Comparison of ENCODE assay signal across 8 cellular contexts in the genomic region with DNA sequence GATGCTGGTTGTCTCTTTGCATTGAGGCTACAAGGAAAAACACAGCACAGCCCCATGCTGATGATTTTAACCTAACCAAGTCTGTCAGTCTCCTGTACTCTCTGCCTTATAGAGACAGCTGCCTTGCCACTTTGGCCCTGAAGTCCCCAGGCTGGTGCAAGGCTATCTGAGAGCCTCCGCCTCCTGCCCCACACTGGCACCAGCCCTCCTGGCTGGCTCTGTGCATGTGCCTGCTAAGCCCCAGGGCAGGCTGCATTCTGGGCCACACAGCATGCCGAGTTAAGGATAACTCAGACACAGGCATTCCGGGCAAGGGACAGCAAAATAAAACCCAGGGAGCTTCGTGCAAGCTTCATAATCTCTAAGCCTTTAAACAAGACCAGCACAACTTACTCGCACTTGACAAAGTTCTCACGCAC. TPM values are rescaled to one million over a fixed set of nuclear protein-coding genes. Genes with fewer than 3 reads are reported as not detected.
A peak's percentile ranks its signal among the peaks of the same experiment; 100 is the strongest.
DNase-seq lines count a peak whose midpoint lies in the region; ATAC-seq, FAIRE-seq and TF ChIP-seq lines count a peak whose summit lies in the region.

No MANE protein-coding gene starts in this region.

- peak overlapping the region; percentile 97 for H3K27ac Mint-ChIP-seq in activated B cell treated with CpG ODN at 0.5 μM for 24 hours

- H3K4me1 Mint-ChIP-seq in activated B cell treated with CpG ODN at 0.5 μM for 24 hours, result peaks cover 89% of the 10 kb centered on the region

- peaks cover 40% of the 10 kb centered on the region for H3K4me1 ChIP-seq in A549
- peaks cover 27 to 47% of the 10 kb centered on the region in 2 experiments for H3K4me1 ChIP-seq in HCT116 (ENCODE audit: control insufficient read depth in 1 of 2, insufficient read depth in 2 of 2, low read length in 2 of 2)
- peaks cover 31% of the 10 kb centered on the region for H3K4me1 ChIP-seq in foreskin keratinocyte
- peaks cover 0 to 68% (median 27%) of the 10 kb centered on the region in 4 donors for H3K4me1 ChIP-seq in tibial artery

- no peak for TF ChIP-seq EP300 in A549 (IDR thresholded peaks at IDR 0.05)

- DNase-seq in A549 (ENCODE audit: low read depth in 1 of 2, low spot score in 1 of 2) (peak in 1 of 2 experiments; percentile 7), HCT116 (ENCODE audit: low read depth, low spot score) (no peak), activated B cell treated with CpG ODN at 0.5 μM for 24 hours (no peak), foreskin keratinocyte (no peak), tibial artery (no peak), D721Med (ENCODE audit: insufficient read length, low spot score) (no peak), DMS114 treated with DMSO at 0.1 percent for 48 hours (lab: John Stamatoyannopoulos, UW; ENCODE audit: unreplicated experiment) (no peak), NCI-H446 (lab: John Stamatoyannopoulos, UW) (no peak)

- no peaks in the 10 kb centered on the region for H3K27me3 ChIP-seq in HCT116 (ENCODE audit: insufficient read depth, low read length)
- H3K27me3 ChIP-seq in foreskin keratinocyte, result no peaks in the 10 kb centered on the region
- H3K27me3 ChIP-seq in tibial artery, result no peaks in the 10 kb centered on the region

- CTCF ChIA-PET in A549 (lab: Yijun Ruan, JAX) (interaction anchor here (1.4 to 2.0 kb wide), 4 partner anchors 158 to 980 kb away, joined by 3 to 6 read pairs (median 5); no protein-coding TSS in a partner anchor), HCT116 (lab: Charles Lee) (interaction anchor here (0.9 to 1.4 kb wide), 3 partner anchors 303 to 352 kb away, joined by 3 to 7 read pairs (median 6); no protein-coding TSS in a partner anchor), activated B cell treated with CpG ODN at 0.5 μM for 24 hours (lab: Charles Lee) (interaction anchor here (0.9 to 4.7 kb wide), 10 partner anchors 19 to 352 kb away, joined by 3 to 39 read pairs (median 5); no protein-coding TSS in a partner anchor)

- TF ChIP-seq POLR2A in A549 (IDR thresholded peaks at IDR 0.05; ENCODE audit: low read length) (no peak), HCT116 (IDR thresholded peaks at IDR 0.05; ENCODE audit: borderline replicate concordance, extremely low read depth, insufficient read depth, insufficient read length) (no peak)

- H3K36me3 ChIP-seq in HCT116 (ENCODE audit: control insufficient read depth in 1 of 2, insufficient read depth in 2 of 2, low read length in 2 of 2) (no peaks in the 10 kb centered on the region), tibial artery (no peaks in the 10 kb centered on the region)

- TF ChIP-seq CTCF in A549 (IDR thresholded peaks at IDR 0.05) (no peak), HCT116 (IDR thresholded peaks at IDR 0.05 in 2 of 3, conservative IDR thresholded peaks at IDR 0.05 in 1 of 3; ENCODE audit: borderline replicate concordance in 1 of 3, insufficient read depth in 1 of 3, low read depth in 2 of 3, low read length in 2 of 3) (no peak), activated B cell treated with CpG ODN at 0.5 μM for 24 hours (IDR thresholded peaks at IDR 0.05) (no peak), foreskin keratinocyte (conservative IDR thresholded peaks at IDR 0.05) (no peak), tibial artery (IDR thresholded peaks at IDR 0.05) (no peak), D721Med (IDR thresholded peaks at IDR 0.05; ENCODE audit: insufficient read depth, missing control alignments) (no peak)

- no peak overlapping the region for H3K9ac ChIP-seq in HCT116 (ENCODE audit: low read length)

- H3K4me3 ChIP-seq in A549, result no peak overlapping the region
- H3K4me3 ChIP-seq in HCT116 (replicated peaks in 1 of 2; ENCODE audit: low read depth in 1 of 2, low read length in 2 of 2), result peak overlapping the region in 1 of 2 experiments; percentile 43; a peak in 1 of 4 replicates
- H3K4me3 ChIP-seq in tibial artery, result peak overlapping the region; percentile 31 to 32

- H3K27ac ChIP-seq in A549 (peak overlapping the region; percentile 65 to 86), HCT116 (ENCODE audit: low read depth, low read length) (no peak overlapping the region), foreskin keratinocyte (peak overlapping the region; percentile 50), tibial artery (peak overlapping the region; percentile 1 to 61)

- peaks cover 34% of the 10 kb centered on the region for H3K36me3 Mint-ChIP-seq in activated B cell treated with CpG ODN at 0.5 μM for 24 hours (ENCODE audit: low read depth)

- no peaks in the 10 kb centered on the region for H3K9me3 ChIP-seq in A549
- no peaks in the 10 kb centered on the region for H3K9me3 ChIP-seq in HCT116 (ENCODE audit: control insufficient read depth in 1 of 2, insufficient read depth in 1 of 2, low read depth in 1 of 2, low read length in 2 of 2)
- no peaks in the 10 kb centered on the region for H3K9me3 ChIP-seq in tibial artery

- ATAC-seq in A549 (peak; percentile 28 to 50; a peak in 5 of 6 replicates), HCT116 (peak; percentile 16), activated B cell treated with CpG ODN at 0.5 μM for 24 hours (ENCODE audit: low read depth) (no peak), foreskin keratinocyte (no peak)

- intact Hi-C loops in HCT116 (cut with micrococcal nuclease), result loop anchor here (5.0 kb wide), 1 partner anchor 301 kb away; no protein-coding TSS in a partner anchor
- intact Hi-C loops in activated B cell treated with CpG ODN at 0.5 μM for 24 hours (cut with micrococcal nuclease), result loop anchor here (1.0 to 10.0 kb wide), 7 partner anchors 28 to 1109 kb away; a partner anchor contains a TSS
- intact Hi-C loops in tibial artery (cut with DNase I; ENCODE audit: low total_unique reads), result no loop called here

- H3K9me3 Mint-ChIP-seq in activated B cell treated with CpG ODN at 0.5 μM for 24 hours, result no peaks in the 10 kb centered on the region

- no peaks in the 10 kb centered on the region for H3K79me2 ChIP-seq in HCT116 (ENCODE audit: insufficient read depth, low read length)

- RAD21 ChIA-PET in HCT116 (lab: Charles Lee; ENCODE audit: low non-redundant PET in 1 of 2, low total read pairs in 2 of 2, uncharacterized antibody in 2 of 2, unreplicated experiment in 2 of 2), result interaction anchor here (0.6 to 1.1 kb wide), 2 partner anchors 90 to 355 kb away, joined by 3 to 5 read pairs; no protein-coding TSS in a partner anchor

- H3K4me3 Mint-ChIP-seq in activated B cell treated with CpG ODN at 0.5 μM for 24 hours, result peak overlapping the region; percentile 91

- WGBS in A549 (ENCODE audit: missing lambda C conversion rate), result 34% methylated on average over 5 of the region's 6 CpGs

- no peak for FAIRE-seq in A549 (lab: Jason Lieb, UNC)
- no peak for FAIRE-seq in D721Med (lab: Jason Lieb, UNC)

- POLR2A ChIA-PET in A549 (lab: Yijun Ruan, JAX), result interaction anchor here (0.5 to 2.6 kb wide), 3 partner anchors 34 to 208 kb away, joined by 3 to 20 read pairs (median 3); no protein-coding TSS in a partner anchor
- POLR2A ChIA-PET in HCT116 (lab: Charles Lee), result no interaction called here
- POLR2A ChIA-PET in activated B cell treated with CpG ODN at 0.5 μM for 24 hours (lab: Charles Lee), result interaction anchor here (0.6 to 8.4 kb wide), 27 partner anchors 8 to 1656 kb away, joined by 3 to 290 read pairs (median 6); no protein-coding TSS in a partner anchor

- H3K4me2 ChIP-seq in A549, result peak overlapping the region; percentile 85
- H3K4me2 ChIP-seq in HCT116 (ENCODE audit: low read length), result peak overlapping the region; percentile 72

- peak overlapping the region; percentile 89 for H2AFZ ChIP-seq in HCT116 (ENCODE audit: low read depth, low read length, poor library complexity, severe bottlenecking)

- no peaks in the 10 kb centered on the region for H3K9me2 ChIP-seq in HCT116 (ENCODE audit: insufficient read depth)

- TF ChIP-seq RAD21 in A549 (conservative IDR thresholded peaks at IDR 0.05 in 1 of 2, IDR thresholded peaks at IDR 0.05 in 1 of 2) (no peak), HCT116 (IDR thresholded peaks at IDR 0.05; ENCODE audit: low read depth) (no peak)

- no peaks in the 10 kb centered on the region for H4K20me1 ChIP-seq in HCT116 (ENCODE audit: insufficient read depth)

- H3K27me3 Mint-ChIP-seq in activated B cell treated with CpG ODN at 0.5 μM for 24 hours, result no peaks in the 10 kb centered on the region

- no TSS peak for BruUV-seq in HCT116 (replicated peaks; lab: Mats Ljungman, UMichigan)

TF ChIP-seq in A549, 52 proteins besides CTCF, POLR2A, EP300 and RAD21 (continues in another document):
- TF ChIP-seq CBX8 (IDR thresholded peaks at IDR 0.05) (no peak), EHF (CRISPR knock-in tag; IDR thresholded peaks at IDR 0.05) (no peak), MYC (IDR thresholded peaks at IDR 0.05; ENCODE audit: borderline replicate concordance, low read length) (no peak), RFX5 (IDR thresholded peaks at IDR 0.05) (no peak), TFCP2L1 (CRISPR knock-in tag; IDR thresholded peaks at IDR 0.05) (no peak), CBX2 (IDR thresholded peaks at IDR 0.05; ENCODE audit: borderline replicate concordance, low read depth) (no peak), HEYL (CRISPR knock-in tag; IDR thresholded peaks at IDR 0.05) (no peak), JUN (IDR thresholded peaks at IDR 0.05) (no peak)
- TF ChIP-seq, protein P1, sequence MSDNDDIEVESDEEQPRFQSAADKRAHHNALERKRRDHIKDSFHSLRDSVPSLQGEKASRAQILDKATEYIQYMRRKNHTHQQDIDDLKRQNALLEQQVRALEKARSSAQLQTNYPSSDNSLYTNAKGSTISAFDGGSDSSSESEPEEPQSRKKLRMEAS (IDR thresholded peaks at IDR 0.05), result no peak

TF ChIP-seq in HCT116, 20 proteins besides CTCF, POLR2A, EP300 and RAD21:
- TF ChIP-seq, protein P1 (IDR thresholded peaks at IDR 0.05), result peak; percentile 22; the same call in 1 of the 2 replicates
- TF ChIP-seq, protein P2, sequence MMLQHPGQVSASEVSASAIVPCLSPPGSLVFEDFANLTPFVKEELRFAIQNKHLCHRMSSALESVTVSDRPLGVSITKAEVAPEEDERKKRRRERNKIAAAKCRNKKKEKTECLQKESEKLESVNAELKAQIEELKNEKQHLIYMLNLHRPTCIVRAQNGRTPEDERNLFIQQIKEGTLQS (IDR thresholded peaks at IDR 0.05), result no peak

RNA-seq across cellular contexts. Expression of a gene that starts 0.9 kb away (rescaled TPM):
- 5.5 and 6.2 TPM in 2 replicates for polyA plus RNA-seq in A549 (2011; rRNA removed)
- polyA plus RNA-seq in A549 (2012; cell fraction: cytosol; rRNA removed), result 6.9 and 8.4 TPM in 2 replicates
- polyA plus RNA-seq in A549 (2012; cell fraction: nucleus; rRNA removed), result 12.6 and 20.6 TPM in 2 replicates
- 5.5 to 5.9 TPM (median 5.8 TPM) in 3 replicates for polyA plus RNA-seq in A549 (2017; fragmentation: RNase III; extraction: RNeasy Plus Mini Kit Qiagen cat#74134 plus additional on column Dnase treatment)
- 13.4 and 15.1 TPM in 2 replicates for polyA minus RNA-seq in A549 (2011; rRNA and poly(A)+ RNA removed)
- 33.5 TPM for total RNA-seq in HCT116 (2021; ENCODE audit: unreplicated experiment)
- polyA plus RNA-seq in HCT116 (2012), result 18.5 and 25.2 TPM in 2 replicates
- total RNA-seq in activated B cell treated with CpG ODN at 0.5 μM for 24 hours, result 83.4 and 92.1 TPM in 2 replicates
- 28.4 and 29.8 TPM in 2 replicates for total RNA-seq in foreskin keratinocyte
- 13.8 and 15.3 TPM in 2 replicates for polyA plus RNA-seq in foreskin keratinocyte

Comparison
In these comparisons a context has a peak if more than half of its experiments do, and no peak if none do; other contexts are left out.
1. ATAC-seq: peak in A549 (2 of 2) and HCT116 (single experiment); none in activated B cell treated with CpG ODN at 0.5 μM for 24 hours (single experiment) and foreskin keratinocyte (single experiment).